14 cellular contexts compared by ENCODE assay signal in the genomic region with DNA sequence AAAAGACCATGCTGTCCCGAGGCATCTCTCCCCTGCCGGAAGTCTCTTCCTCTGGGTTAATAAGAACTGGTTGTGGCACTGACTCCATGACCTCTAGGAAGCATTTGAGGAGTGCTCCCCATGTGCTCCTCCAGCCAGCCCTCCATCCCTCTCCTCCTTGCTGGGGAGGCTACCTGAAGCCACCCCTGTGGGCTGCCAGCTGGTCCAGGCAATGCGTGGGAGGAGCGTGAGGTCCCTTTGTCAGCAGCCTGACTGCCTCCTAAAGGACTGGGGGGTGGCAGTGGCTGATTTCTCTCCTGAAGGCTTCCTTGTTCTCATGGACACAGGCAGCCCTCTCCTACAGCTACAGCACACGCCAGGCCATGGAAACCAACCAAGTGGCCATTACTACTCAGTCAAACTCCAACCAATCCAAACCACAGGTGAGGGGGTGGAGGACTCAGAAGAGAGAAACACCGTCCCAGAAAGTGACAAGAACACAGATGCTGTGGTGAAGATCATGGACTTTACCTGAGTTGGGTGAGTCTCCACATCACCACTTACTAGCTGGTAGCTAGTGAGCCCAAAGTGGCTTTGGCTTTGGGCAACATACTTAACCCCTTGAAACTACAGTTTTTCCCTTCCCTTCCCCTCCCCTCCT. TPM values are rescaled to one million over a fixed set of nuclear protein-coding genes. Genes with fewer than 3 reads are reported as not detected.
A peak's percentile ranks its signal among the peaks of the same experiment; 100 is the strongest.
DNase-seq lines count a peak whose midpoint lies in the region; ATAC-seq, FAIRE-seq and TF ChIP-seq lines count a peak whose summit lies in the region.
"Had no signal": no experiment of that assay in that cellular context is flagged by ENCODE, and none has a peak within 500 bp of the region (broad histone marks: within the 10 kb centered on the region; RNA-seq: fewer than 3 reads in every experiment).

No MANE protein-coding gene starts in this region.

- no peak overlapping the region for H3K4me2 ChIP-seq in PC-3 (ENCODE audit: low read length)

- ATAC-seq in PC-3 (no peak), GM18520 (IDR thresholded peaks at IDR 0.05; ENCODE audit: unreplicated experiment) (no peak)
- ATAC-seq: heart right ventricle had no signal

- H3K4me1 Mint-ChIP-seq in activated naive CD8-positive, alpha-beta T cell (ENCODE audit: low read depth), result peaks cover 1% of the 10 kb centered on the region
- peaks cover 6% of the 10 kb centered on the region for H3K4me1 Mint-ChIP-seq in activated naive CD8-positive, alpha-beta T cell treated with anti-CD3 and anti-CD28 coated beads for 36 hours

- H3K27me3 ChIP-seq in PC-3 (ENCODE audit: low read length), result no peaks in the 10 kb centered on the region
- H3K27me3 ChIP-seq: heart right ventricle had no signal

- H3K9me3 ChIP-seq in PC-3 (ENCODE audit: low read length), result no peaks in the 10 kb centered on the region
- H3K9me3 ChIP-seq: heart right ventricle had no signal

- no peak overlapping the region for H3K4me3 ChIP-seq in PC-3 (ENCODE audit: low read length)
- H3K4me3 ChIP-seq in fibroblast of mammary gland (ENCODE audit: control insufficient read depth, low read depth, low read length), result no peak overlapping the region
- H3K4me3 ChIP-seq: heart right ventricle had no signal

- no peak for DNase-seq in activated naive CD8-positive, alpha-beta T cell treated with anti-CD3 and anti-CD28 coated beads for 36 hours
- DNase-seq in PC-3 (peak; percentile 33), fibroblast of mammary gland (ENCODE audit: low read depth) (peak; percentile 20), urothelium cell line (ENCODE audit: low spot score) (peak; percentile 23), NCI-H446 (lab: John Stamatoyannopoulos, UW) (no peak), epidermal melanocyte (ENCODE audit: insufficient read length, low spot score) (no peak)
- DNase-seq: activated gamma-delta T cell; CD4-positive, CD25-positive, alpha-beta regulatory T cell; dermis blood vessel endothelial cell; heart right ventricle; retina had no signal

- intact Hi-C loops in PC-3 (cut with micrococcal nuclease), result no loop called here

- no peak for FAIRE-seq in urothelium cell line (lab: Jason Lieb, UNC)
- FAIRE-seq: TTC549 had no signal

- no peak overlapping the region for H2AFZ ChIP-seq in PC-3 (ENCODE audit: low read length)

- H3K36me3 ChIP-seq in PC-3 (ENCODE audit: low read depth, low read length), result no peaks in the 10 kb centered on the region
- H3K36me3 ChIP-seq: heart right ventricle had no signal

- no peaks in the 10 kb centered on the region for H3K79me2 ChIP-seq in PC-3 (ENCODE audit: low read length)

- H3K4me1 ChIP-seq in PC-3 (ENCODE audit: insufficient read depth, low read length), result peaks cover 17% of the 10 kb centered on the region

- no peaks in the 10 kb centered on the region for H3K9me3 Mint-ChIP-seq in activated naive CD8-positive, alpha-beta T cell (ENCODE audit: low read depth)
- H3K9me3 Mint-ChIP-seq in activated naive CD8-positive, alpha-beta T cell treated with anti-CD3 and anti-CD28 coated beads for 36 hours, result no peaks in the 10 kb centered on the region
- H3K9me3 Mint-ChIP-seq: CD4-positive, CD25-positive, alpha-beta regulatory T cell had no signal

- no peaks in the 10 kb centered on the region for H3K27me3 Mint-ChIP-seq in activated naive CD8-positive, alpha-beta T cell
- H3K27me3 Mint-ChIP-seq in activated naive CD8-positive, alpha-beta T cell treated with anti-CD3 and anti-CD28 coated beads for 36 hours, result no peaks in the 10 kb centered on the region

- TF ChIP-seq CTCF in PC-3 (conservative IDR thresholded peaks at IDR 0.05; ENCODE audit: low read depth, low read length), result no peak
- TF ChIP-seq CTCF in fibroblast of mammary gland (conservative IDR thresholded peaks at IDR 0.05; ENCODE audit: control insufficient read depth, insufficient read depth, low read depth, low read length), result no peak

- H3K27ac Mint-ChIP-seq in activated naive CD8-positive, alpha-beta T cell, result peak overlapping the region; percentile 22
- H3K27ac Mint-ChIP-seq in activated naive CD8-positive, alpha-beta T cell treated with anti-CD3 and anti-CD28 coated beads for 36 hours, result no peak overlapping the region

- H3K27ac ChIP-seq in PC-3 (ENCODE audit: low read length), result no peak overlapping the region
- H3K27ac ChIP-seq: heart right ventricle had no signal

- no peaks in the 10 kb centered on the region for H3K9me2 ChIP-seq in PC-3 (replicated peaks; ENCODE audit: low read length)

- H3K9ac ChIP-seq in PC-3 (ENCODE audit: low read length), result no peak overlapping the region

- H3K4me3 Mint-ChIP-seq in activated naive CD8-positive, alpha-beta T cell, result no peak overlapping the region
- no peak overlapping the region for H3K4me3 Mint-ChIP-seq in activated naive CD8-positive, alpha-beta T cell treated with anti-CD3 and anti-CD28 coated beads for 36 hours

- no peaks in the 10 kb centered on the region for H4K20me1 ChIP-seq in PC-3 (ENCODE audit: low read length)

- no peaks in the 10 kb centered on the region for H3F3A ChIP-seq in PC-3 (ENCODE audit: low read length, unreplicated experiment)

- POLR2A ChIA-PET in PC-3 (lab: Charles Lee; ENCODE audit: unreplicated experiment), result interaction anchor here (0.6 kb wide), 1 partner anchor 140 kb away, joined by 12 read pairs; no protein-coding TSS in a partner anchor

- CTCF ChIA-PET in PC-3 (lab: Charles Lee), result interaction anchor here (0.5 kb wide), 1 partner anchor 427 kb away, joined by 4 read pairs; no protein-coding TSS in a partner anchor

- no TSS peak for BruUV-seq in PC-3 (replicated peaks; lab: Mats Ljungman, UMichigan)

- no peaks in the 10 kb centered on the region for H3K36me3 Mint-ChIP-seq in activated naive CD8-positive, alpha-beta T cell
- peaks cover 1% of the 10 kb centered on the region for H3K36me3 Mint-ChIP-seq in activated naive CD8-positive, alpha-beta T cell treated with anti-CD3 and anti-CD28 coated beads for 36 hours
- H3K36me3 Mint-ChIP-seq: CD4-positive, CD25-positive, alpha-beta regulatory T cell had no signal

RNA-seq across cellular contexts. Expression of gene NENF, which starts 35.2 kb away (rescaled TPM):
- total RNA-seq in activated naive CD8-positive, alpha-beta T cell treated with anti-CD3 and anti-CD28 coated beads for 36 hours, result 10 to 100 TPM; 36.4 to 38.7 TPM
- total RNA-seq in PC-3 (2014; rRNA removed), result 153 and 161 TPM in 2 replicates

RNA-seq across cellular contexts. Expression of gene PACC1, which starts 53.3 kb away (rescaled TPM):
- total RNA-seq in activated naive CD8-positive, alpha-beta T cell treated with anti-CD3 and anti-CD28 coated beads for 36 hours, result 10 to 100 TPM; 12.7 to 13.9 TPM
- 18.7 and 37.5 TPM in 2 replicates for total RNA-seq in PC-3 (2014; rRNA removed)

Comparison
In these comparisons a context has a peak if more than half of its experiments do, and no peak if none do; other contexts are left out.
1. DNase-seq: peak in PC-3 (single experiment), fibroblast of mammary gland (single experiment) and urothelium cell line (single experiment); none in activated naive CD8-positive, alpha-beta T cell treated with anti-CD3 and anti-CD28 coated beads for 36 hours (single experiment), NCI-H446 (0 of 2) and epidermal melanocyte (single experiment).